In genomic region chr4:52873191-52873590, GRCh38 we compare ENCODE assay signal across 14 cellular contexts. TPM values are rescaled to one million over a fixed set of nuclear protein-coding genes. Genes with fewer than 3 reads are reported as not detected.
A peak's percentile ranks its signal among the peaks of the same experiment; 100 is the strongest.
DNase-seq lines count a peak whose midpoint lies in the region; ATAC-seq, FAIRE-seq and TF ChIP-seq lines count a peak whose summit lies in the region.
"Had no signal": no experiment of that assay in that cellular context is flagged by ENCODE, and none has a peak within 500 bp of the region (broad histone marks: within the 10 kb centered on the region; RNA-seq: fewer than 3 reads in every experiment).

No MANE protein-coding gene starts in this region.

- no peak overlapping the region for H3K23ac ChIP-seq in H1 (ENCODE audit: insufficient read length)

- peak overlapping the region; percentile 46 to 57 for H3K4me2 ChIP-seq in H1 (ENCODE audit: insufficient read depth in 1 of 2, low read depth in 2 of 2, low read length in 2 of 2)

- no peak overlapping the region for H3K9ac ChIP-seq in H1 (replicated peaks in 1 of 4; ENCODE audit: extremely low read depth in 1 of 4, low read depth in 3 of 4, low read length in 3 of 4)

- 48% methylated on average over 1 of the region's 1 CpG; no CpG with 5 or more reads in 1 of the 2 experiments for WGBS in H1 (ENCODE audit: extremely low coverage in 1 of 2, insufficient coverage in 1 of 2, insufficient read length in 1 of 2, insufficient replicate concordance in 2 of 2, low coverage in 1 of 2, low lambda C conversion rate in 2 of 2, missing lambda C conversion rate in 1 of 2), 2 experiments

- H2BK15ac ChIP-seq in H1 (ENCODE audit: low read length): no peak overlapping the region

- no peaks in the 10 kb centered on the region for H3K9me3 Mint-ChIP-seq in nephron progenitor cell
- no peaks in the 10 kb centered on the region for H3K9me3 Mint-ChIP-seq in activated CD4-positive, alpha-beta memory T cell treated with anti-CD3 and anti-CD28 coated beads for 36 hours
- no peaks in the 10 kb centered on the region for H3K9me3 Mint-ChIP-seq in natural killer cell

- H2BK5ac ChIP-seq in H1 (ENCODE audit: low read depth, low read length): peak overlapping the region; percentile 4; the same call in 1 of the 2 replicates

- peak overlapping the region; percentile 78; the same call in 1 of the 2 replicates for H2BK20ac ChIP-seq in H1 (ENCODE audit: low read length)

- intact Hi-C loops in activated CD4-positive, alpha-beta memory T cell treated with anti-CD3 and anti-CD28 coated beads for 36 hours (cut with micrococcal nuclease): no loop called here
- intact Hi-C loops in natural killer cell (cut with micrococcal nuclease): no loop called here

- no peak for TF ChIP-seq RAD21 in H1 (IDR thresholded peaks at IDR 0.05 in 1 of 2, conservative IDR thresholded peaks at IDR 0.05 in 1 of 2; ENCODE audit: low read depth in 2 of 2, low read length in 2 of 2)

- no peak for TF ChIP-seq POLR2A in H1 (IDR thresholded peaks at IDR 0.05; ENCODE audit: control extremely low read depth in 1 of 2, low read depth in 2 of 2, low read length in 2 of 2)

- POLR2A ChIA-PET in H1 (lab: Charles Lee; ENCODE audit: partially characterized antibody): interaction anchor here (0.9 to 4.7 kb wide), 9 partner anchors 9 to 218 kb away, joined by 3 to 43 read pairs (median 5); no protein-coding TSS in a partner anchor
- POLR2A ChIA-PET in activated CD4-positive, alpha-beta memory T cell treated with anti-CD3 and anti-CD28 coated beads for 36 hours (lab: Charles Lee): no interaction called here

- peak; percentile 84 for DNase-seq in COLO829 (ENCODE audit: low spot score)
- peak; percentile 66 for DNase-seq in HuH-7.5 (ENCODE audit: low spot score)
- DNase-seq in H1 (ENCODE audit: low read depth in 1 of 2, low spot score in 2 of 2): no peak
- no peak for DNase-seq in nephron progenitor cell
- DNase-seq in activated CD4-positive, alpha-beta memory T cell treated with anti-CD3 and anti-CD28 coated beads for 36 hours: no peak
- DNase-seq in T1000 (lab: John Stamatoyannopoulos, UW): no peak
- no peak for DNase-seq in natural killer cell
- DNase-seq: activated effector memory CD4-positive, alpha-beta T cell treated with Interleukin-2 at 50 U/mL for 16 hours; left lung; NCI-H1694 treated with DMSO at 0.1 percent for 48 hours; stimulated activated naive CD4-positive, alpha-beta T cell treated with Interleukin-2 at 50 U/mL for 16 hours had no signal

- no peak overlapping the region for H3K4ac ChIP-seq in H1 (replicated peaks; ENCODE audit: insufficient read length, low read depth, low read length)

- H3K79me1 ChIP-seq in H1 (ENCODE audit: low read depth, low read length): no peaks in the 10 kb centered on the region

- TF ChIP-seq EP300 in H1 (IDR thresholded peaks at IDR 0.05; ENCODE audit: borderline replicate concordance in 1 of 2, low read depth in 2 of 2, low read length in 2 of 2): no peak

- H2BK12ac ChIP-seq in H1 (ENCODE audit: low read depth, low read length): peak overlapping the region; percentile 91

- H3K27me3 ChIP-seq in H1 (replicated peaks in 1 of 4; ENCODE audit: control insufficient read depth in 3 of 4, extremely low read depth in 1 of 4, insufficient read depth in 3 of 4, low read length in 3 of 4): no peaks in the 10 kb centered on the region; a peak in 2 of 7 replicates
- H3K27me3 ChIP-seq: left lung had no signal

- H3K23me2 ChIP-seq in H1 (ENCODE audit: low read depth, low read length): no peaks in the 10 kb centered on the region

- no peak overlapping the region for H4K5ac ChIP-seq in H1 (ENCODE audit: insufficient read length, low read depth, low read length)

- ATAC-seq in HG02885 (IDR thresholded peaks at IDR 0.05; ENCODE audit: poor library complexity, unreplicated experiment) (no peak), natural killer cell (no peak)

- TF ChIP-seq CTCF in H1 (IDR thresholded peaks at IDR 0.05; ENCODE audit: control extremely low read depth in 1 of 3, insufficient read depth in 1 of 3, low read depth in 1 of 3, low read length in 3 of 3): no peak
- no peak for TF ChIP-seq CTCF in nephron progenitor cell (IDR thresholded peaks at IDR 0.05)
- no peak for TF ChIP-seq CTCF in natural killer cell (IDR thresholded peaks at IDR 0.05)

- peak overlapping the region; percentile 22 for H3K4me3 Mint-ChIP-seq in nephron progenitor cell
- H3K4me3 Mint-ChIP-seq in activated CD4-positive, alpha-beta memory T cell treated with anti-CD3 and anti-CD28 coated beads for 36 hours: no peak overlapping the region
- no peak overlapping the region for H3K4me3 Mint-ChIP-seq in natural killer cell

- H4K8ac ChIP-seq in H1 (ENCODE audit: extremely low read depth, insufficient read depth, low read length): no peak overlapping the region

- H4K91ac ChIP-seq in H1 (replicated peaks; ENCODE audit: insufficient read length, low read length): no peak overlapping the region

- 0 out of 2 replicates have a peak overlapping the region, but pooled peaks have one; percentile 4 for H3K18ac ChIP-seq in H1 (ENCODE audit: extremely low read depth, low read length)

- H2BK120ac ChIP-seq in H1 (replicated peaks; ENCODE audit: low read depth, low read length): no peak overlapping the region

- peaks cover 6 to 33% (median 23%) of the 10 kb centered on the region in 4 experiments for H3K4me1 ChIP-seq in H1 (replicated peaks in 1 of 4; ENCODE audit: control insufficient read depth in 3 of 4, insufficient read depth in 4 of 4, low read length in 3 of 4)

- no peak overlapping the region for H2AFZ ChIP-seq in H1 (ENCODE audit: low read length)

- H3K14ac ChIP-seq in H1 (ENCODE audit: insufficient read length): no peak overlapping the region

- H3K9me3 ChIP-seq in H1 (ENCODE audit: insufficient read depth in 2 of 2, low read depth in 1 of 2, low read length in 1 of 2): no peaks in the 10 kb centered on the region
- H3K9me3 ChIP-seq: left lung had no signal

- H3K56ac ChIP-seq in H1 (replicated peaks; ENCODE audit: insufficient read length, low read depth, low read length): no peak overlapping the region

- no peak overlapping the region for H2AK5ac ChIP-seq in H1 (ENCODE audit: low read depth, low read length)

- FAIRE-seq in H1 (lab: Jason Lieb, UNC): peak; percentile 57

- H3K27ac Mint-ChIP-seq in nephron progenitor cell (no peak overlapping the region), natural killer cell (no peak overlapping the region)
- no peak overlapping the region for H3K27ac Mint-ChIP-seq in activated CD4-positive, alpha-beta memory T cell treated with anti-CD3 and anti-CD28 coated beads for 36 hours

- H3K27me3 Mint-ChIP-seq in nephron progenitor cell (ENCODE audit: low read depth, poor library complexity) (no peaks in the 10 kb centered on the region), natural killer cell (ENCODE audit: low read depth in 2 of 2) (no peaks in the 10 kb centered on the region)
- no peaks in the 10 kb centered on the region for H3K27me3 Mint-ChIP-seq in activated CD4-positive, alpha-beta memory T cell treated with anti-CD3 and anti-CD28 coated beads for 36 hours

- H3K36me3 Mint-ChIP-seq in nephron progenitor cell (ENCODE audit: low read depth) (peaks cover 8% of the 10 kb centered on the region), natural killer cell (peaks cover 8% of the 10 kb centered on the region)
- peaks cover 19% of the 10 kb centered on the region for H3K36me3 Mint-ChIP-seq in activated CD4-positive, alpha-beta memory T cell treated with anti-CD3 and anti-CD28 coated beads for 36 hours

- H4K20me1 ChIP-seq in H1 (replicated peaks in 1 of 2; ENCODE audit: control insufficient read depth in 1 of 2, insufficient read depth in 2 of 2, low read length in 2 of 2): no peaks in the 10 kb centered on the region

- CTCF ChIA-PET in H1 (lab: Charles Lee; ENCODE audit: partially characterized antibody): interaction anchor here (0.9 to 1.8 kb wide), 6 partner anchors 8 to 109 kb away, joined by 3 to 4 read pairs (median 3); partner anchors contain the start of gene RASL11B
- CTCF ChIA-PET in activated CD4-positive, alpha-beta memory T cell treated with anti-CD3 and anti-CD28 coated beads for 36 hours (lab: Charles Lee): no interaction called here

- H3K79me2 ChIP-seq in H1 (ENCODE audit: control insufficient read depth in 1 of 2, insufficient read depth in 2 of 2, low read length in 2 of 2): no peaks in the 10 kb centered on the region

- no peaks in the 10 kb centered on the region for H3K36me3 ChIP-seq in H1 (ENCODE audit: control insufficient read depth in 2 of 4, insufficient read depth in 4 of 4, low read length in 3 of 4)
- H3K36me3 ChIP-seq: left lung had no signal

- H3K4me3 ChIP-seq in H1 (ENCODE audit: extremely low read depth in 1 of 4, insufficient read depth in 2 of 4, low read depth in 3 of 4, low read length in 4 of 4): peak overlapping the region in 1 of 4 experiments; percentile 45; a peak in 2 of 8 replicates
- H3K4me3 ChIP-seq: coronary artery, left lung, SK-N-MC had no signal

- peaks cover 67% of the 10 kb centered on the region for H3K4me1 Mint-ChIP-seq in nephron progenitor cell
- H3K4me1 Mint-ChIP-seq in activated CD4-positive, alpha-beta memory T cell treated with anti-CD3 and anti-CD28 coated beads for 36 hours (ENCODE audit: low read depth): peaks cover 6% of the 10 kb centered on the region
- no peaks in the 10 kb centered on the region for H3K4me1 Mint-ChIP-seq in natural killer cell

- H3K27ac ChIP-seq in H1 (ENCODE audit: low read depth, low read length): no peak overlapping the region
- H3K27ac ChIP-seq: coronary artery, left lung, SK-N-MC had no signal

TF ChIP-seq in H1, 55 proteins besides CTCF, POLR2A, EP300 and RAD21:
- TF ChIP-seq TBP (IDR thresholded peaks at IDR 0.05; ENCODE audit: low read depth, low read length) (peak; percentile 17; the same call in 1 of the 2 replicates), PHF8 (conservative IDR thresholded peaks at IDR 0.05; ENCODE audit: low read depth, low read length) (no peak), E2F6 (IDR thresholded peaks at IDR 0.05) (peak; percentile 29; the same call in 1 of the 2 replicates)
TF ChIP-seq in H1: peak in this region for 2.

RNA-seq across cellular contexts. Expression of gene RASL11B, which starts 11.1 kb away (rescaled TPM):
- 71.4 and 75.5 TPM in 2 replicates for total RNA-seq in H1 (2021; fragmentation: NEBNext Ultra II Directional; extraction: Animal tissue kit (Norgen Biotek cat#: 25700))
- 43.4 and 49.8 TPM in 2 replicates for polyA plus RNA-seq in H1 (2011; rRNA removed)
- polyA plus RNA-seq in H1 (2011; cell fraction: cytosol; rRNA removed): 56.0 TPM
- 36.6 TPM for polyA plus RNA-seq in H1 (2011; cell fraction: nucleus; rRNA removed)
- 38.7 to 54.6 TPM (median 48.5 TPM) in 4 replicates for polyA plus RNA-seq in H1 (2012, experiment 1 of 2)
- polyA plus RNA-seq in H1 (2012, experiment 2 of 2): 63.2 TPM
- 69.8 TPM for polyA plus RNA-seq in H1 (2013, experiment 1 of 2)
- 72.4 TPM for polyA plus RNA-seq in H1 (2013, experiment 2 of 2)
- 63.6 and 88.9 TPM in 2 replicates for polyA minus RNA-seq in H1 (2011; rRNA and poly(A)+ RNA removed)
- polyA minus RNA-seq in H1 (2011; cell fraction: cytosol; rRNA and poly(A)+ RNA removed): 42.1 TPM
- polyA minus RNA-seq in H1 (2011; cell fraction: nucleus; rRNA and poly(A)+ RNA removed): 63.3 TPM
- under 1 TPM; 0.29 to 0.40 TPM for total RNA-seq in activated CD4-positive, alpha-beta memory T cell treated with anti-CD3 and anti-CD28 coated beads for 36 hours
- not detected for total RNA-seq in natural killer cell

Comparison
In these comparisons a context has a peak if more than half of its experiments do, and no peak if none do; other contexts are left out.
1. DNase-seq: peak in COLO829 (single experiment) and HuH-7.5 (single experiment); none in H1 (0 of 2), nephron progenitor cell (single experiment), activated CD4-positive, alpha-beta memory T cell treated with anti-CD3 and anti-CD28 coated beads for 36 hours (single experiment), T1000 (single experiment) and natural killer cell (single experiment).
2. RNA of gene RASL11B, which starts 11.1 kb away (total RNA-seq): 71.4 to 75.5 TPM in H1; 0.29 to 0.40 TPM in activated CD4-positive, alpha-beta memory T cell treated with anti-CD3 and anti-CD28 coated beads for 36 hours and not detected in natural killer cell; every median in the first group is over 10 times any median in the second.